In the genomic region with DNA sequence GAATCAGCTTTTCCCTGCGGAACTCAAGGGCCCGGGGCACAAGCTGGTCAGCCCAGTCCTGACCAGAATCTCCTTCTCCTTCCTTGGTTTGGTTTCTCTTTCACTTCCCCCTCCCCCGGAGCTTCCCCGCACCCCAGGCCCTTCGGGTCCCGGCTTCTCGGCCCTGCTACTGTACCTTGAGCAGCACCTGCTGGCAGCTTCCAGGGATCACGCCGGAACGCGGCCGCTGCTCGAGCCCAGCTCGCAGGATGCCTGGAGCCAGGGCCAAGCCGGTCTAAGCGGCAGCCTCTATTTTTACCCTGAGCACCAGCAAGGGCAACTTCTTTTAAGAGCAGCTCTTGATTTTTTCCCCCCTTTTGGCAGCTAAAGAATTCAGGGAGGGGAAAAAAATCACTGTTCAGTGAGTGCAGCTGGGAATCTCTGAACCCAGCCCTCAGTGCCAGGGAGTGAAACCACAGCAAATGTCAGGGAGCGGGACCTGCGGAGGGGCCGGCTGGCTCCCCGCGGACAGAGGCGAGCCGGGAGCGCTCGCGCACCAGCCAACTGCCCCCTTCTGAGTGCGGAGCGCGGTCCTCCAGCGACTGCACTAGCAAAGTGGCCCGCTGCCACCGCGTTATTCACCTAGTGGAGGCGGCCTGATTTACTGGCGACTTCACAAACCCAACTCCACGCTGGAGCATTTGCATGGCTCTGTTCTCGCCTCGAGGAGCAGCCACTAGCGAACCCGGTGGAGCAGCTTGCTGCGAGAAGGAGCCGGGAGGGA, we compare ENCODE assay signal across 8 cellular contexts. TPM values are rescaled to one million over a fixed set of nuclear protein-coding genes. Genes with fewer than 3 reads are reported as not detected.
DNase-seq lines count a peak whose midpoint lies in the region; ATAC-seq and TF ChIP-seq lines count a peak whose summit lies in the region.

No MANE protein-coding gene starts in this region.

- ATAC-seq in GM21723 (IDR thresholded peaks at IDR 0.05; ENCODE audit: unreplicated experiment): peak; percentile 97

- H3K27ac Mint-ChIP-seq in IgD-negative memory B cell: no peak overlapping the region

- peak overlapping the region; percentile 83 to 96 (median 94) for H3K4me3 Mint-ChIP-seq in IgD-negative memory B cell

- H2AFZ ChIP-seq in SU-DHL-6 (ENCODE audit: low read depth, low read length, severe bottlenecking): peak overlapping the region; percentile 80

- H3K9ac ChIP-seq in SU-DHL-6 (ENCODE audit: low read length): peak overlapping the region; percentile 46

- H3K9me2 ChIP-seq in SU-DHL-6 (replicated peaks; ENCODE audit: insufficient read depth, low read length): no peaks in the 10 kb centered on the region

- TF ChIP-seq CTCF in SU-DHL-6 (IDR thresholded peaks at IDR 0.05; ENCODE audit: insufficient read depth, low read length, poor library complexity, severe bottlenecking): peak; percentile 95
- TF ChIP-seq CTCF in astrocyte of the spinal cord (IDR thresholded peaks at IDR 0.05; ENCODE audit: low read depth, low read length): peak; percentile 85
- peak; percentile 82 for TF ChIP-seq CTCF in retinal pigment epithelial cell (conservative IDR thresholded peaks at IDR 0.05; ENCODE audit: low read depth, low read length)

- H3K27me3 Mint-ChIP-seq in IgD-negative memory B cell: peaks cover 10% of the 10 kb centered on the region

- no peaks in the 10 kb centered on the region for H3K9me3 Mint-ChIP-seq in IgD-negative memory B cell

- H3K27me3 ChIP-seq in SU-DHL-6 (ENCODE audit: low read length): no peaks in the 10 kb centered on the region

- H3K79me2 ChIP-seq in SU-DHL-6 (ENCODE audit: insufficient read depth, low read length): no peaks in the 10 kb centered on the region

- peak overlapping the region; percentile 73 for H3K4me2 ChIP-seq in SU-DHL-6 (ENCODE audit: low read depth, low read length, poor library complexity, severe bottlenecking)

- no peaks in the 10 kb centered on the region for H3K36me3 ChIP-seq in SU-DHL-6 (ENCODE audit: low read length)

- peaks cover 11 to 32% (median 15%) of the 10 kb centered on the region in 3 donors for H3K4me1 Mint-ChIP-seq in IgD-negative memory B cell

- H4K20me1 ChIP-seq in SU-DHL-6 (ENCODE audit: low read depth, low read length): no peaks in the 10 kb centered on the region

- in situ Hi-C loops in astrocyte of the spinal cord (cut with HindIII; ENCODE audit: low sequenced_read_pairs): no loop called here

- H3F3A ChIP-seq in SU-DHL-6 (ENCODE audit: insufficient read depth): no peaks in the 10 kb centered on the region

- peak overlapping the region; percentile 39 for H3K4me3 ChIP-seq in SU-DHL-6 (ENCODE audit: insufficient read depth, low read length, poor library complexity, severe bottlenecking)
- peak overlapping the region; percentile 51 for H3K4me3 ChIP-seq in astrocyte of the spinal cord (ENCODE audit: low read depth, low read length)
- H3K4me3 ChIP-seq in retinal pigment epithelial cell (ENCODE audit: low read length): peak overlapping the region; percentile 45

- no peaks in the 10 kb centered on the region for H3K9me3 ChIP-seq in SU-DHL-6 (ENCODE audit: insufficient read depth, low read length)

- no peaks in the 10 kb centered on the region for H3K36me3 Mint-ChIP-seq in IgD-negative memory B cell

- no peak overlapping the region for H3K27ac ChIP-seq in SU-DHL-6 (ENCODE audit: low read depth, low read length)

- DNase-seq in GDM1 (lab: John Stamatoyannopoulos, UW): peak; percentile 67
- peak; percentile 94 for DNase-seq in astrocyte of the spinal cord (ENCODE audit: low read depth, low spot score)
- peak; percentile 80 for DNase-seq in iPS DF 19.7 (ENCODE audit: low read depth, low spot score)
- peak; percentile 70 for DNase-seq in retinal pigment epithelial cell (ENCODE audit: low read depth)
- no peak for DNase-seq in cerebellar nuclear complex (lab: John Stamatoyannopoulos, UW)

RNA-seq across cellular contexts. Expression of a gene that starts 2.4 kb away (rescaled TPM):
- not detected for polyA plus RNA-seq in IgD-negative memory B cell

Comparison
In these comparisons a context has a peak if more than half of its experiments do, and no peak if none do; other contexts are left out.
1. DNase-seq: peak in GDM1 (single experiment), astrocyte of the spinal cord (single experiment), iPS DF 19.7 (single experiment) and retinal pigment epithelial cell (single experiment); none in cerebellar nuclear complex (0 of 2).
2. Peak in every context shown above with its lines, with median percentiles within 50 percentile points of each other: H3K4me3 ChIP-seq and CTCF ChIP-seq.